ENCODE assay signal across 8 cellular contexts in genomic region chr11:44309483-44310197, GRCh38. TPM values are rescaled to one million over a fixed set of nuclear protein-coding genes. Genes with fewer than 3 reads are reported as not detected.
DNase-seq lines count a peak whose midpoint lies in the region; ATAC-seq and TF ChIP-seq lines count a peak whose summit lies in the region.

Gene ALX4, minus strand, starts transcription at chr11:44310139. Its CDS starts 77 bp downstream, at chr11:44310062.

- H3K4me1 ChIP-seq in PC-9 (replicated peaks; ENCODE audit: insufficient read depth), result no peaks in the 10 kb centered on the region

- H3F3A ChIP-seq in PC-9 (ENCODE audit: insufficient read depth, low read depth), result 0 out of 2 replicates have a peak, but pooled peaks cover 5% of the 10 kb centered on the region

- no peak within 1 kb of the TSS for H2AFZ ChIP-seq in PC-9

- no peaks in the 10 kb centered on the region for H3K36me3 ChIP-seq in PC-9 (ENCODE audit: low read depth)

- ATAC-seq in naive thymus-derived CD8-positive, alpha-beta T cell, result no peak
- ATAC-seq in GM21737 (IDR thresholded peaks at IDR 0.05; ENCODE audit: unreplicated experiment) (no peak), HG02642 (IDR thresholded peaks at IDR 0.05; ENCODE audit: poor library complexity, unreplicated experiment) (no peak)

- DNase-seq in ELF-1 (ENCODE audit: low read depth, low spot score) (peak; percentile 80), NCI-H2227 treated with DMSO at 0.1 percent for 48 hours (lab: John Stamatoyannopoulos, UW) (peak; percentile 14), choroid plexus epithelial cell (ENCODE audit: low read depth) (no peak), PC-9 (no peak), kidney glomerular epithelial cell (lab: John Stamatoyannopoulos, UW) (no peak)
- DNase-seq in naive thymus-derived CD8-positive, alpha-beta T cell, result no peak

- H3K9me3 ChIP-seq in PC-9 (ENCODE audit: insufficient read depth, low read depth), result no peaks in the 10 kb centered on the region

- no peak within 1 kb of the TSS for H3K27ac Mint-ChIP-seq in naive thymus-derived CD8-positive, alpha-beta T cell

- peak within 1 kb of the TSS; percentile 20 for H3K4me3 ChIP-seq in choroid plexus epithelial cell (ENCODE audit: low read depth, low read length)
- no peak within 1 kb of the TSS for H3K4me3 ChIP-seq in PC-9

- H3K9me3 Mint-ChIP-seq in naive thymus-derived CD8-positive, alpha-beta T cell, result no peaks in the 10 kb centered on the region

- H3K9me2 ChIP-seq in PC-9 (ENCODE audit: insufficient read depth), result no peaks in the 10 kb centered on the region

- peaks cover 37 to 93% (median 68%) of the 10 kb centered on the region in 5 donors for H3K27me3 Mint-ChIP-seq in naive thymus-derived CD8-positive, alpha-beta T cell

- no peak within 1 kb of the TSS for H3K4me2 ChIP-seq in PC-9

- no peak for TF ChIP-seq CTCF in choroid plexus epithelial cell (conservative IDR thresholded peaks at IDR 0.05; ENCODE audit: low read depth, low read length)
- TF ChIP-seq CTCF in PC-9 (conservative IDR thresholded peaks at IDR 0.05), result no peak

- POLR2A ChIA-PET in naive thymus-derived CD8-positive, alpha-beta T cell (lab: Charles Lee), result no interaction called here
- POLR2A ChIA-PET in PC-9 (lab: Charles Lee; ENCODE audit: unreplicated experiment), result no interaction called here

- CTCF ChIA-PET in PC-9 (lab: Charles Lee), result interaction anchor here (0.5 kb wide), 1 partner anchor 181 kb away, joined by 3 read pairs; no protein-coding TSS in a partner anchor

- intact Hi-C loops in PC-9 (cut with micrococcal nuclease; ENCODE audit: unreplicated experiment), result no loop called here

- peak within 1 kb of the TSS in 9 of 10 donors; percentile 42 to 73 (median 54) for H3K4me3 Mint-ChIP-seq in naive thymus-derived CD8-positive, alpha-beta T cell

- peaks cover 0 to 4% (median 4%) of the 10 kb centered on the region in 3 donors for H3K36me3 Mint-ChIP-seq in naive thymus-derived CD8-positive, alpha-beta T cell

- H3K4me1 Mint-ChIP-seq in naive thymus-derived CD8-positive, alpha-beta T cell, result peaks cover 1 to 31% (median 29%) of the 10 kb centered on the region in 4 donors

- no peaks in the 10 kb centered on the region for H4K20me1 ChIP-seq in PC-9 (ENCODE audit: insufficient read depth)

- no peaks in the 10 kb centered on the region for H3K79me2 ChIP-seq in PC-9 (ENCODE audit: low read depth)

- H3K27me3 ChIP-seq in PC-9 (ENCODE audit: insufficient read depth, low read depth), result peaks cover 30% of the 10 kb centered on the region

- no TSS peak for BruUV-seq in PC-9 (replicated peaks; lab: Mats Ljungman, UMichigan)

- no peak within 1 kb of the TSS for H3K27ac ChIP-seq in PC-9

RNA-seq across cellular contexts. Expression of gene ALX4, which starts in this region (rescaled TPM):
- total RNA-seq in naive thymus-derived CD8-positive, alpha-beta T cell, result not detected
- not detected for polyA plus RNA-seq in naive thymus-derived CD8-positive, alpha-beta T cell
- total RNA-seq in PC-9 (2021), result not detected in 2 replicates

Comparison
In these comparisons a context has a peak if more than half of its experiments do, and no peak if none do; other contexts are left out.
1. DNase-seq: peak in ELF-1 (single experiment) and NCI-H2227 treated with DMSO at 0.1 percent for 48 hours (single experiment); none in choroid plexus epithelial cell (single experiment), naive thymus-derived CD8-positive, alpha-beta T cell (0 of 10), PC-9 (0 of 2) and kidney glomerular epithelial cell (single experiment).